Comparison of ENCODE assay signal across 39 cellular contexts in genomic region chr10:122966879-122967278, GRCh38. TPM values are rescaled to one million over a fixed set of nuclear protein-coding genes. Genes with fewer than 3 reads are reported as not detected.
"Had no signal": no experiment of that assay in that cellular context is flagged by ENCODE, and none has a peak within 500 bp of the region (broad histone marks: within the 10 kb centered on the region; RNA-seq: fewer than 3 reads in every experiment).

No MANE protein-coding gene starts in this region.

- H3K4me3 ChIP-seq: MG63 had no signal

- H3K36me3 ChIP-seq: MG63 had no signal

- H3K27me3 ChIP-seq: MG63 had no signal

- DNase-seq: Karpas-422, Kasumi-1, MG63, MM.1S, MV-4-11, NCI-H1048, NCI-H1092, NCI-H1092 treated with DMSO at 0.1 percent for 48 hours, NCI-H1105, NCI-H1105 treated with DMSO at 0.1 percent for 48 hours, NCI-H1417, NCI-H1417 treated with DMSO at 0.1 percent for 48 hours, NCI-H1436, NCI-H1436 treated with DMSO at 0.1 percent for 48 hours, NCI-H146, NCI-H1694, NCI-H1694 treated with DMSO at 0.1 percent for 48 hours, NCI-H187, NCI-H187 treated with DMSO at 0.1 percent for 48 hours, NCI-H1930, NCI-H2029, NCI-H2029 treated with DMSO at 0.1 percent for 48 hours, NCI-H2081, NCI-H2081 treated with DMSO at 0.1 percent for 48 hours, NCI-H2107, NCI-H2171, NCI-H2171 treated with DMSO at 0.1 percent for 48 hours, NCI-H2227 treated with DMSO at 0.1 percent for 48 hours, NCI-H226, NCI-H345, NCI-H446, NCI-H446 treated with DMSO at 0.1 percent for 48 hours, NCI-H510A, NCI-H510A treated with DMSO at 0.1 percent for 48 hours, NCI-H524 had no signal

RNA-seq across cellular contexts. Expression of gene FAM24A, which starts 56.5 kb away (rescaled TPM):
- total RNA-seq: LHCN-M2, M059J, MCF 10A, NCI-H460 had no signal
